ENCODE assay signal across 8 cellular contexts in the genomic region with DNA sequence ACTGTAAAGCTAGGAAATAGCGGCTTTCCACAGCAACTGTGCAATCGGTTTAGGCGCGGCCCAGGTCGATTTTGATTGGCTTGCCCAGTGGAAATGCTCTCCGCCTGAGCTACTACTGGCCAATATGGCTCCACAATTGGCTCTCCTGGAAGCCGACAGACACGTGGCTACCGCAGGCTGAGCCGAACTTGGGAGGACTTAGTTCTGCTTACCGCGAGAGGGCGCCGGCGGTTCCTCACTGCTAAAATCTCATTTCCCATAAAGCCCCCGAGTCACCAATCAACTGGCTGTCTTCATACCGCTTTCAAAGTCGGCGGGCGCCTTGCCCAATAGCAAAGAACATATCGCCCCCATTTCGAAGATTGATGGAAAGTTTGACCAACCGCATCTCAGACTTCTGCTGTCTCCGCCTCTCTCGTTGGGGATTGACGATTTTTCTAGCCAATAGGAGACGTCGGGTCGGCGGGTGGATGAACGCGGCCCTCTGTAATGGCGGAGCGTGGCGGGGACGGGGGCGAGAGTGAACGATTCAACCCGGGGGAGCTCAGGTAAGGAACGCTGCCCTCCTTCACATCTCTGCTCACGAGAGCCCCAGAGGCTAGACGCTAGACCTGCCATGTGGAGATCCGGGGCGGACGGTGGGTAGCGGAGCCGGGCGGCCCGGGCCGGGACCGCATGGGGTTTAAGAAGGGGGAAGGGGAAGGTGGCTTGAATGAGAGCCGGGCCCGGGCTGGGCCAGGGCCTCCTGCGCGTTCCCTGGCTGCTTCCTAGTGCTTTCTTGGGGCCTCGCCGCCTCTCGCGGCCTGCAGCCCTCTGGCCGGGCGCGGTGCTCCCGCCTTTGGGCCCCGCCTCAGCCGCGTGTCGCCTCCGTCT. TPM values are rescaled to one million over a fixed set of nuclear protein-coding genes. Genes with fewer than 3 reads are reported as not detected.
DNase-seq lines count a peak whose midpoint lies in the region; ATAC-seq, FAIRE-seq and TF ChIP-seq lines count a peak whose summit lies in the region.

A gene (plus strand): TSS at position 473 of the 873 bp plus-strand sequence. CDS start 17 bp downstream, at position 490.

- H3K4me3 ChIP-seq in BJ (ENCODE audit: low read depth, low read length) (peak within 1 kb of the TSS; percentile 99), coronary artery (peak within 1 kb of the TSS; percentile 81)

- no peaks in the 10 kb centered on the region for H3K27me3 ChIP-seq in BJ (ENCODE audit: control insufficient read depth, insufficient read depth, low read length)

- H3K9me3 Mint-ChIP-seq in activated CD4-positive, alpha-beta T cell treated with anti-CD3 and anti-CD28 coated beads, Interleukin-2, amount 10 ng/mL, durations not matched to agents 24 days and 14 days, result no peaks in the 10 kb centered on the region

- peaks cover 16% of the 10 kb centered on the region for H3K36me3 Mint-ChIP-seq in activated CD4-positive, alpha-beta T cell treated with anti-CD3 and anti-CD28 coated beads, Interleukin-2, amount 10 ng/mL, durations not matched to agents 24 days and 14 days (ENCODE audit: low read depth)

- peak; percentile 95 for ATAC-seq in HG03460 (IDR thresholded peaks at IDR 0.05; ENCODE audit: unreplicated experiment)

- intact Hi-C loops in activated CD4-positive, alpha-beta T cell treated with anti-CD3 and anti-CD28 coated beads, Interleukin-2, amount 10 ng/mL, durations not matched to agents 24 days and 14 days (cut with micrococcal nuclease), result loop anchor here (1.0 kb wide), 2 partner anchors 244 to 265 kb away; a partner anchor contains a TSS

- DNase-seq in BJ (ENCODE audit: low read depth) (peak; percentile 98), GM19239 (ENCODE audit: insufficient read length, low spot score) (peak; percentile 72), NCI-H526 (lab: John Stamatoyannopoulos, UW) (peak; percentile 99), coronary artery (ENCODE audit: low spot score) (peak; percentile 100), left kidney (ENCODE audit: low read depth, low spot score) (peak; percentile 100)
- DNase-seq in activated CD4-positive, alpha-beta T cell treated with anti-CD3 and anti-CD28 coated beads, Interleukin-2, amount 10 ng/mL, durations not matched to agents 24 days and 14 days, result peak; percentile 99
- DNase-seq in stimulated activated CD4-positive, alpha-beta T cell treated with anti-CD3 and anti-CD28 coated beads, Interleukin-2, amount 100 ng/mL, for 4 hours (ENCODE audit: low read depth), result peak; percentile 97

- peaks cover 3% of the 10 kb centered on the region for H3K27me3 Mint-ChIP-seq in activated CD4-positive, alpha-beta T cell treated with anti-CD3 and anti-CD28 coated beads, Interleukin-2, amount 10 ng/mL, durations not matched to agents 24 days and 14 days

- CTCF ChIA-PET in BJ (lab: Yijun Ruan, JAX), result interaction anchor here (0.6 to 1.6 kb wide), 6 partner anchors 11 to 52 kb away, joined by 3 to 6 read pairs (median 4); no protein-coding TSS in a partner anchor

- peak within 1 kb of the TSS; percentile 74 to 79 for H3K27ac ChIP-seq in coronary artery

- H3K36me3 ChIP-seq in BJ (ENCODE audit: control insufficient read depth, insufficient read depth, low read length), result no peaks in the 10 kb centered on the region

- POLR2A ChIA-PET in BJ (lab: Charles Lee), result no interaction called here

- peaks cover 27% of the 10 kb centered on the region for H3K4me1 Mint-ChIP-seq in activated CD4-positive, alpha-beta T cell treated with anti-CD3 and anti-CD28 coated beads, Interleukin-2, amount 10 ng/mL, durations not matched to agents 24 days and 14 days

- peak within 1 kb of the TSS; percentile 100 for H3K27ac Mint-ChIP-seq in activated CD4-positive, alpha-beta T cell treated with anti-CD3 and anti-CD28 coated beads, Interleukin-2, amount 10 ng/mL, durations not matched to agents 24 days and 14 days

- FAIRE-seq in GM19239 (lab: Jason Lieb, UNC), result peak; percentile 98

- peak; percentile 89 for TF ChIP-seq CTCF in BJ (IDR thresholded peaks at IDR 0.05; ENCODE audit: insufficient read depth, low read depth, low read length)
- peak; percentile 55 for TF ChIP-seq CTCF in coronary artery (IDR thresholded peaks at IDR 0.05)

- H3K4me3 Mint-ChIP-seq in activated CD4-positive, alpha-beta T cell treated with anti-CD3 and anti-CD28 coated beads, Interleukin-2, amount 10 ng/mL, durations not matched to agents 24 days and 14 days, result peak within 1 kb of the TSS; percentile 100

RNA-seq across cellular contexts. Expression of the gene that starts here (rescaled TPM):
- polyA plus RNA-seq in BJ (2011; rRNA removed), result 34.9 and 35.9 TPM in 2 replicates
- polyA minus RNA-seq in BJ (2011; rRNA and poly(A)+ RNA removed), result 48.3 and 73.4 TPM in 2 replicates
- total RNA-seq in activated CD4-positive, alpha-beta T cell treated with anti-CD3 and anti-CD28 coated beads, Interleukin-2, amount 10 ng/mL, durations not matched to agents 24 days and 14 days, result 146 and 155 TPM in 2 replicates

Comparison
In these comparisons a context has a peak if more than half of its experiments do, and no peak if none do; other contexts are left out.
1. Peak in every context shown above with its lines: DNase-seq, ATAC-seq, H3K4me3 ChIP-seq and H3K27ac ChIP-seq.